10 cellular contexts compared by ENCODE assay signal in the genomic region with DNA sequence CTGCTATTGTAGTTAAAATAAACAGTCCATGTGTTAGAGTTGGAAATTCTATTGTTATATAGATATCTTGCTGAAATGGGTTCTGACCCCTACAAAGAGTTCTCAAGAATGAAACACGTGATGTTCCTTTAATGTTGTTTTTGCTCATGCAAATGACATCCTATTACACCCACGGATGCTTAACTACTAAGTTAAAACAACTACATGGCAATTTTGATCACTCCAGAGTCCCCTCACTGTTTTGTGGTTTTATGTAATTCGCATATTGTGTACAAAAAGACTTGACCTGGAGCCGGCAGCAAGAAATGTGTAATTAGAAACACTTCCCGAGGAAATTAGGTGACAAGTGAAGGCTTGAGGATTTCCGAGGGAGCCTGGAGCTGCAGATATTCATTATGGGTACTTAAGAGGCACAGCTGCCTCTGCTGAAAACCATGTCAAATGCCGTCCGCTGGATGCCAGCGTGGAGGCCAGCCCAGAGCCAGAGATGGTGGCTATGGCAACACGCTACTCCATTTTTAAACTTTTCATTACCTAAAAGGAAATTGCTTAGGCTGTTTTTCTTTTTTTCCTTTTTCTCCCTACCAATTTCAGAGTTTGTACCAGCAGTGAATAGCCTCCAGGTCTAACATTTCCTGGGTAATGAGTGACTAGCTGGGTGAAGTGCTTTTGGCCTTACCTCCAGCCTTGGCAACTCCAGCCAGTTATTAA. TPM values are rescaled to one million over a fixed set of nuclear protein-coding genes. Genes with fewer than 3 reads are reported as not detected.
DNase-seq lines count a peak whose midpoint lies in the region; ATAC-seq, FAIRE-seq and TF ChIP-seq lines count a peak whose summit lies in the region.
"Had no signal": no experiment of that assay in that cellular context is flagged by ENCODE, and none has a peak within 500 bp of the region (broad histone marks: within the 10 kb centered on the region; RNA-seq: fewer than 3 reads in every experiment).

No MANE protein-coding gene starts in this region.

- no peak for FAIRE-seq in urothelium cell line (lab: Jason Lieb, UNC)
- FAIRE-seq: TTC549 had no signal

- WGBS in upper lobe of left lung, 2 donors, result 18 to 25% methylated on average over 10 of the region's 10 CpGs

- intact Hi-C loops in Right ventricle myocardium inferior (cut with DNase I), result no loop called here
- intact Hi-C loops in Right ventricle myocardium superior (cut with DNase I), result no loop called here
- intact Hi-C loops in breast epithelium (cut with DNase I; ENCODE audit: low total_unique reads), result no loop called here
- intact Hi-C loops in lower lobe of right lung (cut with DNase I), result no loop called here
- intact Hi-C loops in vagina (cut with DNase I), result no loop called here

- H3K4me3 ChIP-seq in breast epithelium (no peak overlapping the region), lower lobe of right lung (no peak overlapping the region), upper lobe of left lung (no peak overlapping the region), vagina (no peak overlapping the region)

- H3K9me3 ChIP-seq in breast epithelium (peaks cover 0 to 4% of the 10 kb centered on the region in 2 donors), lower lobe of right lung (no peaks in the 10 kb centered on the region), upper lobe of left lung (peaks cover 0 to 3% (median 0%) of the 10 kb centered on the region in 4 donors), vagina (no peaks in the 10 kb centered on the region)

- H3K4me1 ChIP-seq in breast epithelium (peaks cover 6 to 9% of the 10 kb centered on the region in 2 donors), lower lobe of right lung (peaks cover 17% of the 10 kb centered on the region), upper lobe of left lung (peaks cover 6 to 16% (median 11%) of the 10 kb centered on the region in 4 donors), vagina (peaks cover 18% of the 10 kb centered on the region)

- TF ChIP-seq EP300 in upper lobe of left lung (IDR thresholded peaks at IDR 0.05), result no peak

- H3K27ac ChIP-seq in breast epithelium, result peak overlapping the region; percentile 77 to 87
- peak overlapping the region; percentile 48 for H3K27ac ChIP-seq in lower lobe of right lung
- peak overlapping the region; percentile 12 to 56 (median 48) for H3K27ac ChIP-seq in upper lobe of left lung
- no peak overlapping the region for H3K27ac ChIP-seq in vagina

- peak; percentile 57 for DNase-seq in Right ventricle myocardium inferior (ENCODE audit: missing footprints)
- DNase-seq in Right ventricle myocardium superior, result no peak
- peak in 1 of 2 donors; percentile 42 for DNase-seq in breast epithelium (ENCODE audit: low spot score in 2 of 2)
- DNase-seq in lower lobe of right lung, result peak; percentile 57
- DNase-seq in upper lobe of left lung, result peak in 1 of 2 donors; percentile 44
- DNase-seq in vagina (ENCODE audit: extremely low spot score in 2 of 2), result no peak
- no peak for DNase-seq in urothelium cell line (ENCODE audit: low spot score)
- DNase-seq: immature natural killer cell had no signal

- TF ChIP-seq CTCF in breast epithelium (IDR thresholded peaks at IDR 0.05) (no peak), lower lobe of right lung (IDR thresholded peaks at IDR 0.05) (no peak), upper lobe of left lung (IDR thresholded peaks at IDR 0.05) (no peak), vagina (IDR thresholded peaks at IDR 0.05) (no peak)

- H3K36me3 ChIP-seq in breast epithelium (no peaks in the 10 kb centered on the region), lower lobe of right lung (no peaks in the 10 kb centered on the region), upper lobe of left lung (no peaks in the 10 kb centered on the region), vagina (no peaks in the 10 kb centered on the region)

- no peaks in the 10 kb centered on the region for H3K27me3 ChIP-seq in breast epithelium
- H3K27me3 ChIP-seq in lower lobe of right lung (ENCODE audit: low read depth), result no peaks in the 10 kb centered on the region
- H3K27me3 ChIP-seq in upper lobe of left lung, result no peaks in the 10 kb centered on the region
- no peaks in the 10 kb centered on the region for H3K27me3 ChIP-seq in vagina

- no peak for ATAC-seq in Right ventricle myocardium inferior
- no peak for ATAC-seq in Right ventricle myocardium superior (ENCODE audit: poor library complexity)
- ATAC-seq in lower lobe of right lung, result peak; percentile 78 to 79
- peak; percentile 39 to 78 for ATAC-seq in upper lobe of left lung (ENCODE audit: low FRiP score in 2 of 2)
- no peak for ATAC-seq in HG02571 (IDR thresholded peaks at IDR 0.05; ENCODE audit: unreplicated experiment)

- TF ChIP-seq POLR2A in breast epithelium (IDR thresholded peaks at IDR 0.05) (no peak), upper lobe of left lung (IDR thresholded peaks at IDR 0.05) (no peak), vagina (IDR thresholded peaks at IDR 0.05) (no peak)

RNA-seq across cellular contexts. Expression of gene CABLES1, which starts 21.0 kb away (rescaled TPM):
- total RNA-seq in Right ventricle myocardium inferior, result 3.1 TPM
- 3.3 TPM for total RNA-seq in Right ventricle myocardium superior
- total RNA-seq in breast epithelium, result 10 to 100 TPM; 18.1 to 28.7 (median 22.3) TPM
- 44.2 TPM for total RNA-seq in lower lobe of right lung
- total RNA-seq in upper lobe of left lung, result 10 to 100 TPM; 24.6 to 63.9 (median 40.9) TPM
- 39.3 TPM for total RNA-seq in vagina

Comparison
In these comparisons a context has a peak if more than half of its experiments do, and no peak if none do; other contexts are left out.
1. DNase-seq: peak in Right ventricle myocardium inferior (single experiment) and lower lobe of right lung (single experiment); none in Right ventricle myocardium superior (single experiment), vagina (0 of 2) and urothelium cell line (single experiment).
2. ATAC-seq: peak in lower lobe of right lung (2 of 2) and upper lobe of left lung (2 of 2); none in Right ventricle myocardium inferior (single experiment), Right ventricle myocardium superior (single experiment) and HG02571 (single experiment).